In the genomic region with DNA sequence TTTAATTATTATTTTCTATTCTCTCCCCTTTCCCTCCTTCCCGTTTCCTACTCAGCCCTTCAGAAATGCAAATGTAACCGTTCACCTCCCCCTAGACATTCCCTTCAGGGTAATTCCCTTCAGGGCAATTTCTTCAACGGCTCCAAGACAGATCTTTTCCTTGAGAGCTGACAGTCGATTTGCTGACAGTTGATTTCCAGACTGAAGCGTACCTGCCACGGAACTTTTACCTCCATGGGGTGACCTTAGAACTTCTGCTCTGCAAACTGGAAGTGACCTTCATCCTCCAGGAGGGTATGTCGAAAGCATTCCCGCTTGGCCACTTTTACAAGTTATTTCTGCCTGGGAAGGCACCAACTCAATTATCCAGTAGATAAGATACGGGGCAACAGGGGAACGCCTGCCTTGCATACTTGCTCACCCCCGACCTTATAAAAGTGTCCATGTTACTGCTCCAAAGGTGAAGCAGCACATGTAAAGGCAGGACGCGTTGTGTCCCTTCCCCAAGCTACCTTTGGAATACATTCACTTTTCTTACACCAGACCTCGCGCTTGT, we compare ENCODE assay signal across 1 cellular context.
TF ChIP-seq lines count a peak whose summit lies in the region.

No MANE protein-coding gene starts in this region.

TF ChIP-seq in GM23338, 12 proteins besides CTCF, POLR2A, EP300 and RAD21 (continued from another document):
- no peak for TF ChIP-seq ZNF114 (CRISPR knock-in tag; IDR thresholded peaks at IDR 0.05)
